In genomic region chr3:172981407-172981983, GRCh38 we compare ENCODE assay signal across 29 cellular contexts.
"Had no signal": no experiment of that assay in that cellular context is flagged by ENCODE, and none has a peak within 500 bp of the region (broad histone marks: within the 10 kb centered on the region; RNA-seq: fewer than 3 reads in every experiment).

No MANE protein-coding gene starts in this region.

- H3K4me2 ChIP-seq: hepatocyte, neural progenitor cell had no signal

- H3K9me3 Mint-ChIP-seq: endodermal cell, mesothelial cell of epicardium, nephron, neural progenitor cell had no signal

- ATAC-seq: esophagus mucosa; gastroesophageal sphincter; heart left ventricle; left lobe of liver; naive thymus-derived CD4-positive, alpha-beta T cell; stimulated activated naive CD8-positive, alpha-beta T cell treated with anti-CD3 and anti-CD28 coated beads, Interleukin-15, amount 100 ng/mL, for 72 hours had no signal

- H3K4me1 Mint-ChIP-seq: endodermal cell; memory B cell; mesothelial cell of epicardium; naive thymus-derived CD4-positive, alpha-beta T cell; nephron; neural progenitor cell; stimulated activated naive CD8-positive, alpha-beta T cell treated with anti-CD3 and anti-CD28 coated beads, Interleukin-15, amount 100 ng/mL, for 72 hours had no signal

- H3K9ac ChIP-seq: neural progenitor cell, parathyroid adenoma had no signal

- H3K27me3 ChIP-seq: dorsolateral prefrontal cortex, gastroesophageal sphincter, heart left ventricle, hepatocyte, neural progenitor cell, right atrium auricular region, sigmoid colon, spleen, suprapubic skin, transverse colon, vagina had no signal

- H3K36me3 ChIP-seq: gastroesophageal sphincter, heart left ventricle, neural progenitor cell, right atrium auricular region, sigmoid colon, spleen, suprapubic skin, transverse colon, vagina had no signal

- H3K9me3 ChIP-seq: gastroesophageal sphincter, heart left ventricle, right atrium auricular region, sigmoid colon, spleen, transverse colon, vagina had no signal

- H3K4me3 ChIP-seq: dorsolateral prefrontal cortex, gastroesophageal sphincter, heart left ventricle, hepatocyte, lung, neural progenitor cell, right atrium auricular region, sigmoid colon, spleen, suprapubic skin, transverse colon, vagina had no signal

- H3K36me3 Mint-ChIP-seq: memory B cell; mesothelial cell of epicardium; naive thymus-derived CD4-positive, alpha-beta T cell; neural progenitor cell had no signal

- H3K4me3 Mint-ChIP-seq: endodermal cell; memory B cell; mesothelial cell of epicardium; naive thymus-derived CD4-positive, alpha-beta T cell; nephron; neural progenitor cell; stimulated activated naive CD8-positive, alpha-beta T cell treated with anti-CD3 and anti-CD28 coated beads, Interleukin-15, amount 100 ng/mL, for 72 hours had no signal

- H3K27ac Mint-ChIP-seq: endodermal cell; memory B cell; mesothelial cell of epicardium; naive thymus-derived CD4-positive, alpha-beta T cell; nephron; neural progenitor cell; progenitor cell of endocrine pancreas had no signal

- H3K27ac ChIP-seq: dorsolateral prefrontal cortex, epithelial cell of prostate, gastroesophageal sphincter, heart left ventricle, hepatocyte, neural progenitor cell, parathyroid adenoma, right atrium auricular region, sigmoid colon, spleen, suprapubic skin, transverse colon, vagina had no signal

- H3K79me2 ChIP-seq: hepatocyte, parathyroid adenoma had no signal

- H2AFZ ChIP-seq: hepatocyte, neural progenitor cell, parathyroid adenoma had no signal

- FAIRE-seq: colon, kidney had no signal

- DNase-seq: dorsolateral prefrontal cortex; effector CD4-positive, alpha-beta T cell; endodermal cell; foreskin fibroblast; heart left ventricle; kidney; naive thymus-derived CD4-positive, alpha-beta T cell; sigmoid colon; spleen; stimulated activated CD4-positive, alpha-beta T cell treated with anti-CD3 and anti-CD28 coated beads, Interleukin-4, amount 100 ng/mL, for 4 hours; stimulated activated naive CD4-positive, alpha-beta T cell; stimulated activated naive CD8-positive, alpha-beta T cell treated with anti-CD3 and anti-CD28 coated beads, Interleukin-15, amount 100 ng/mL, for 72 hours; transverse colon had no signal

- H3K4me1 ChIP-seq: gastroesophageal sphincter, neural progenitor cell, parathyroid adenoma, right atrium auricular region, sigmoid colon, spleen, suprapubic skin, transverse colon, vagina had no signal
